17 cellular contexts compared by ENCODE assay signal in genomic region chr1:51960262-51960661, GRCh38. TPM values are rescaled to one million over a fixed set of nuclear protein-coding genes. Genes with fewer than 3 reads are reported as not detected.
A peak's percentile ranks its signal among the peaks of the same experiment; 100 is the strongest.
DNase-seq lines count a peak whose midpoint lies in the region; ATAC-seq, FAIRE-seq and TF ChIP-seq lines count a peak whose summit lies in the region.
"Had no signal": no experiment of that assay in that cellular context is flagged by ENCODE, and none has a peak within 500 bp of the region (broad histone marks: within the 10 kb centered on the region; RNA-seq: fewer than 3 reads in every experiment).

No MANE protein-coding gene starts in this region.

- CTCF ChIA-PET in WTC11 (lab: Charles Lee): no interaction called here
- CTCF ChIA-PET in activated CD4-positive, alpha-beta T cell treated with anti-CD3 and anti-CD28 coated beads, Interleukin-2, amount 10 ng/mL, durations not matched to agents 7 days and 5 days (lab: Charles Lee): no interaction called here

- no peak overlapping the region for H3K4me3 ChIP-seq in pancreas
- H3K4me3 ChIP-seq: left lung, spleen had no signal

- DNase-seq in DMS 273 (lab: John Stamatoyannopoulos, UW; ENCODE audit: unreplicated experiment) (peak; percentile 18), DMS 273 treated with DMSO at 0.1 percent for 48 hours (lab: John Stamatoyannopoulos, UW) (no peak), NCI-H2171 (lab: John Stamatoyannopoulos, UW) (peak; percentile 49), WTC11 (ENCODE audit: low spot score) (peak; percentile 21), pancreas (peak in 1 of 6 donors; percentile 17)
- no peak for DNase-seq in activated CD4-positive, alpha-beta T cell treated with anti-CD3 and anti-CD28 coated beads, Interleukin-2, amount 10 ng/mL, durations not matched to agents 7 days and 5 days
- DNase-seq: activated CD4-positive, alpha-beta T cell treated with anti-CD3 and anti-CD28 coated beads for 36 hours; effector CD8-positive, alpha-beta T cell; left lung; NCI-H526; spleen had no signal

- H3K9me3 Mint-ChIP-seq in WTC11: no peaks in the 10 kb centered on the region
- H3K9me3 Mint-ChIP-seq in activated CD4-positive, alpha-beta T cell treated with anti-CD3 and anti-CD28 coated beads, Interleukin-2, amount 10 ng/mL, durations not matched to agents 7 days and 5 days: no peaks in the 10 kb centered on the region
- H3K9me3 Mint-ChIP-seq: activated naive CD4-positive, alpha-beta T cell treated with anti-CD3 and anti-CD28 coated beads, Interleukin-2, amount 50 U/mL, for 72 hours had no signal

- H3K27ac ChIP-seq in pancreas: no peak overlapping the region
- H3K27ac ChIP-seq: 22Rv1, left lung, spleen had no signal

- H3K9me3 ChIP-seq in pancreas: no peaks in the 10 kb centered on the region
- H3K9me3 ChIP-seq: left lung, spleen had no signal

- no peak for FAIRE-seq in pancreas (lab: Jason Lieb, UNC)
- FAIRE-seq: GM12892 had no signal

- no peak overlapping the region for H3K4me3 Mint-ChIP-seq in WTC11
- H3K4me3 Mint-ChIP-seq in activated CD4-positive, alpha-beta T cell treated with anti-CD3 and anti-CD28 coated beads, Interleukin-2, amount 10 ng/mL, durations not matched to agents 7 days and 5 days: no peak overlapping the region
- H3K4me3 Mint-ChIP-seq: activated CD4-positive, alpha-beta T cell treated with anti-CD3 and anti-CD28 coated beads for 36 hours; CD14-positive monocyte had no signal

- no peaks in the 10 kb centered on the region for H3K27me3 Mint-ChIP-seq in WTC11 (ENCODE audit: low read depth)
- H3K27me3 Mint-ChIP-seq in activated CD4-positive, alpha-beta T cell treated with anti-CD3 and anti-CD28 coated beads, Interleukin-2, amount 10 ng/mL, durations not matched to agents 7 days and 5 days: no peaks in the 10 kb centered on the region

- 43 to 59% methylated on average over 3 of the region's 3 CpGs for whole genome bisulfite sequencing in pancreas, 2 donors

- H3K27ac Mint-ChIP-seq in WTC11: no peak overlapping the region
- H3K27ac Mint-ChIP-seq in activated CD4-positive, alpha-beta T cell treated with anti-CD3 and anti-CD28 coated beads, Interleukin-2, amount 10 ng/mL, durations not matched to agents 7 days and 5 days: no peak overlapping the region
- H3K27ac Mint-ChIP-seq: activated CD4-positive, alpha-beta T cell treated with anti-CD3 and anti-CD28 coated beads for 36 hours; activated naive CD4-positive, alpha-beta T cell treated with anti-CD3 and anti-CD28 coated beads, Interleukin-2, amount 50 U/mL, for 72 hours; CD14-positive monocyte had no signal

- intact Hi-C loops in pancreas (cut with DNase I): no loop called here

- peaks cover 43% of the 10 kb centered on the region for H3K4me1 Mint-ChIP-seq in WTC11
- H3K4me1 Mint-ChIP-seq in activated CD4-positive, alpha-beta T cell treated with anti-CD3 and anti-CD28 coated beads, Interleukin-2, amount 10 ng/mL, durations not matched to agents 7 days and 5 days: peaks cover 3% of the 10 kb centered on the region
- H3K4me1 Mint-ChIP-seq: CD14-positive monocyte had no signal

- H3K27me3 ChIP-seq in pancreas: no peaks in the 10 kb centered on the region

- H3K36me3 Mint-ChIP-seq in WTC11: peaks cover 10% of the 10 kb centered on the region
- no peaks in the 10 kb centered on the region for H3K36me3 Mint-ChIP-seq in activated CD4-positive, alpha-beta T cell treated with anti-CD3 and anti-CD28 coated beads, Interleukin-2, amount 10 ng/mL, durations not matched to agents 7 days and 5 days (ENCODE audit: low read depth)
- H3K36me3 Mint-ChIP-seq: activated naive CD4-positive, alpha-beta T cell treated with anti-CD3 and anti-CD28 coated beads, Interleukin-2, amount 50 U/mL, for 72 hours; CD14-positive monocyte had no signal

- no peaks in the 10 kb centered on the region for H3K4me1 ChIP-seq in pancreas
- H3K4me1 ChIP-seq: left lung, spleen had no signal

- ATAC-seq in WTC11 (peak; percentile 6), pancreas (peak in 3 of 4 donors; percentile 35 to 86 (median 84)), HG03565 (IDR thresholded peaks at IDR 0.05; ENCODE audit: unreplicated experiment) (no peak), GM21825 (IDR thresholded peaks at IDR 0.05; ENCODE audit: unreplicated experiment) (no peak)
- ATAC-seq: activated CD4-positive, alpha-beta T cell treated with anti-CD3 and anti-CD28 coated beads for 36 hours; activated naive CD4-positive, alpha-beta T cell treated with anti-CD3 and anti-CD28 coated beads, Interleukin-2, amount 50 U/mL, for 72 hours; left lung had no signal

- no peak for TF ChIP-seq CTCF in WTC11 (IDR thresholded peaks at IDR 0.05)
- no peak for TF ChIP-seq CTCF in pancreas (IDR thresholded peaks at IDR 0.05)

- no peaks in the 10 kb centered on the region for H3K36me3 ChIP-seq in pancreas
- H3K36me3 ChIP-seq: left lung, spleen had no signal

- POLR2A ChIA-PET in WTC11 (lab: Charles Lee): interaction anchor here (0.8 to 1.2 kb wide), 2 partner anchors 11 to 19 kb away, joined by 3 read pairs; no protein-coding TSS in a partner anchor
- POLR2A ChIA-PET in activated CD4-positive, alpha-beta T cell treated with anti-CD3 and anti-CD28 coated beads, Interleukin-2, amount 10 ng/mL, durations not matched to agents 7 days and 5 days (lab: Charles Lee): no interaction called here

TF ChIP-seq in WTC11, 78 proteins besides CTCF, POLR2A, EP300 and RAD21:
- TF ChIP-seq FOXJ3 (CRISPR knock-in tag; IDR thresholded peaks at IDR 0.05; ENCODE audit: borderline replicate concordance) (no peak), IRF1 (CRISPR knock-in tag; IDR thresholded peaks at IDR 0.05) (no peak)

RNA-seq across cellular contexts. Expression of gene RAB3B, which starts 30.2 kb away (rescaled TPM):
- total RNA-seq in WTC11 (2021) (33.7 to 36.9 TPM (median 34.1 TPM) in 3 replicates), pancreas (1 to 10 TPM in 3 of 6 donors, under 1 TPM in 3; 0.69 to 5.7 (median 1.6) TPM)
- polyA plus RNA-seq in pancreas: 1 to 10 TPM in 1 of 2 donors, under 1 TPM in 1; 0.72 to 5.7 TPM
- under 1 TPM; 0.02 TPM for total RNA-seq in activated CD4-positive, alpha-beta T cell treated with anti-CD3 and anti-CD28 coated beads, Interleukin-2, amount 10 ng/mL, durations not matched to agents 7 days and 5 days
- polyA plus RNA-seq: CD14-positive monocyte had no signal

Comparison
In these comparisons a context has a peak if more than half of its experiments do, and no peak if none do; other contexts are left out.
1. DNase-seq: peak in DMS 273 (single experiment), NCI-H2171 (single experiment) and WTC11 (single experiment); none in DMS 273 treated with DMSO at 0.1 percent for 48 hours (single experiment) and activated CD4-positive, alpha-beta T cell treated with anti-CD3 and anti-CD28 coated beads, Interleukin-2, amount 10 ng/mL, durations not matched to agents 7 days and 5 days (single experiment).
2. ATAC-seq: peak in WTC11 (single experiment) and pancreas (3 of 4); none in HG03565 (single experiment) and GM21825 (single experiment).